ENCODE assay signal across 1 cellular context in the genomic region with DNA sequence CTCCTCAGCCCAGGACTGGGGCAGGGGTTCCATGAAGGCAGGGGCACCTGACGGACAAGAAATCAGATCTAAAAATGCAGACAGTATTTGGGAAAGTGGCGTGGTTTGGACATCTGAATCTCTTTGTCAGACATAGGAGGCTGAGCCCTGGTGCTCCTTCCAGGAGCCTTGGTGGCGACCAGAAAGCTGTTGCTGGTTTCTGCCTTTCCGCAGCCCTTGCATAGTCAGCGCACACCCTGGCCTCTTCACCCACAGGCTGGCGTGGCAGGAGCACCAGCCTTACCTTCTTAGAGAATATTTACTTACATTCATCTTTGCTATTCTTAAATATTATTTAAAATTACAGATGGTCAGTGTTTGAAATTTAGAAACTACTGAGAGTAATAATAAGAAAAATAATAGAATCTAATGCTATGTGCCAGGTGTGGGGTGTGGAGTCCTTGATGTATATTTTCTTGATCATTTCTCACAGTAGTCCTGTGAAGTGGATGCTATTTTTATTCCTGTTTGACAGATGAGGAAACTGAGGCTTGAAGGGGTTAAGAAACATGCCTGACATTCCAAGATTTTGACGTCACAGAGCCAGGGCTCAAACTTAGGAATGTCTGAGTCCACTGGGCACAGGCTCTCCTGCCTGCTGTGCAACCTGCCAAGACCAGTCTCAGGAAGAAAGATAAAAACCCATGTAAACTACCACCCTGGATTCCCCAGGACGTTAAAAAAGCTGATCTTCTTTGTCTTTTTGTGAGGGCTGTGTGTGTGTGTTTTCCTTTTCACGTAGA.
TF ChIP-seq lines count a peak whose summit lies in the region.

No MANE protein-coding gene starts in this region.

TF ChIP-seq in HepG2, 621 proteins besides CTCF, POLR2A, EP300 and RAD21 (continued from another document):
- TF ChIP-seq RBFOX2 (IDR thresholded peaks at IDR 0.05; ENCODE audit: low read depth, low read length) (no peak), ZSCAN31 (CRISPR knock-in tag; IDR thresholded peaks at IDR 0.05; ENCODE audit: low read depth) (no peak), MAZ (IDR thresholded peaks at IDR 0.05; ENCODE audit: borderline replicate concordance, low read depth, low read length) (no peak), MAZ (CRISPR knock-in tag; IDR thresholded peaks at IDR 0.05; ENCODE audit: low read depth) (no peak), KMT2B (CRISPR knock-in tag; IDR thresholded peaks at IDR 0.05) (no peak)
